8 cellular contexts compared by ENCODE assay signal in genomic region chr1:155254228-155254713, GRCh38. TPM values are rescaled to one million over a fixed set of nuclear protein-coding genes. Genes with fewer than 3 reads are reported as not detected.
A peak's percentile ranks its signal among the peaks of the same experiment; 100 is the strongest.
DNase-seq lines count a peak whose midpoint lies in the region; ATAC-seq and TF ChIP-seq lines count a peak whose summit lies in the region.

No MANE protein-coding gene starts in this region.

- BruUV-seq in Calu3 (replicated peaks; lab: Mats Ljungman, UMichigan), result no TSS peak
- no TSS peak for BruUV-seq in Panc1 (replicated peaks; lab: Mats Ljungman, UMichigan)

- intact Hi-C loops in Calu3 (cut with micrococcal nuclease; ENCODE audit: unreplicated experiment), result no loop called here
- intact Hi-C loops in Panc1 (cut with micrococcal nuclease; ENCODE audit: unreplicated experiment), result no loop called here

- peaks cover 15% of the 10 kb centered on the region for H3K4me1 Mint-ChIP-seq in Calu3 (ENCODE audit: low read depth, unreplicated experiment)

- H3K36me3 Mint-ChIP-seq in Calu3 (ENCODE audit: insufficient read depth, unreplicated experiment), result peaks cover 39% of the 10 kb centered on the region

- in situ Hi-C loops in Panc1 (cut with HindIII; ENCODE audit: low pct_unique_long_range_greater_than_20kb, low sequenced_read_pairs), result no loop called here

- H3K27ac ChIP-seq in Panc1 (ENCODE audit: low read length), result peak overlapping the region; percentile 87
- H3K27ac ChIP-seq in epithelial cell of prostate, result peak overlapping the region; percentile 74
- H3K27ac ChIP-seq in parathyroid adenoma, result peak overlapping the region; percentile 93

- peak overlapping the region; percentile 72 to 77 for H3K4me3 ChIP-seq in Panc1 (ENCODE audit: low read depth in 2 of 2, low read length in 2 of 2)
- peak overlapping the region; percentile 63 for H3K4me3 ChIP-seq in parathyroid adenoma (ENCODE audit: low read depth, low read length)

- no peaks in the 10 kb centered on the region for H3K27me3 Mint-ChIP-seq in Calu3 (ENCODE audit: unreplicated experiment)

- H3K27ac Mint-ChIP-seq in Calu3 (ENCODE audit: unreplicated experiment), result no peak overlapping the region

- DNase-seq in Calu3 (no peak), Panc1 (ENCODE audit: low read depth, low spot score) (no peak), epithelial cell of prostate (ENCODE audit: low read depth, low spot score) (no peak), HEK293T (ENCODE audit: extremely low spot score) (no peak)

- H3K9me3 ChIP-seq in Panc1 (ENCODE audit: control insufficient read depth, insufficient read depth, low read depth, low read length) (no peaks in the 10 kb centered on the region), parathyroid adenoma (ENCODE audit: control insufficient read depth, low read length) (no peaks in the 10 kb centered on the region)

- H3K79me2 ChIP-seq in parathyroid adenoma, result no peaks in the 10 kb centered on the region

- H3K9ac ChIP-seq in parathyroid adenoma, result no peak overlapping the region

- H2AFZ ChIP-seq in parathyroid adenoma, result peak overlapping the region; percentile 85

- H3K4me1 ChIP-seq in Panc1 (ENCODE audit: control insufficient read depth, insufficient read depth, low read length), result peaks cover 8% of the 10 kb centered on the region
- peaks cover 4% of the 10 kb centered on the region for H3K4me1 ChIP-seq in parathyroid adenoma

- POLR2A ChIA-PET in Panc1 (lab: Charles Lee) (no interaction called here), HEK293T (lab: Yijun Ruan, JAX) (interaction anchor here (2.4 to 4.1 kb wide), 3 partner anchors 9 to 19 kb away, joined by 14 to 35 read pairs (median 25); partner anchors contain the start of gene CLK2)

- peak overlapping the region; percentile 74 for H3K4me3 Mint-ChIP-seq in Calu3 (ENCODE audit: low read depth, unreplicated experiment)

- ATAC-seq in Panc1, result no peak; the same call in 1 of the 2 replicates
- no peak for ATAC-seq in GM19023 (IDR thresholded peaks at IDR 0.05; ENCODE audit: unreplicated experiment)
- ATAC-seq in GM18868 (IDR thresholded peaks at IDR 0.05; ENCODE audit: unreplicated experiment), result no peak
- ATAC-seq in HG03457 (IDR thresholded peaks at IDR 0.05; ENCODE audit: unreplicated experiment), result no peak

- peak overlapping the region; percentile 77 for H3K4me2 ChIP-seq in parathyroid adenoma (ENCODE audit: low read length)

- CTCF ChIA-PET in Calu3 (lab: Charles Lee) (no interaction called here), Panc1 (lab: Charles Lee) (no interaction called here), HEK293T (lab: Yijun Ruan, JAX) (interaction anchor here (0.6 kb wide), 1 partner anchor 71 kb away, joined by 3 read pairs; no protein-coding TSS in a partner anchor)

- no peaks in the 10 kb centered on the region for H3K9me3 Mint-ChIP-seq in Calu3 (ENCODE audit: low read depth, unreplicated experiment)

- H3K36me3 ChIP-seq in Panc1 (ENCODE audit: control insufficient read depth, insufficient read depth, low read length) (peaks cover 5% of the 10 kb centered on the region), parathyroid adenoma (ENCODE audit: control insufficient read depth, insufficient read depth, low read length) (no peaks in the 10 kb centered on the region)

- TF ChIP-seq CTCF in Calu3 (IDR thresholded peaks at IDR 0.05; ENCODE audit: unreplicated experiment) (no peak), Panc1 (IDR thresholded peaks at IDR 0.05) (no peak), parathyroid adenoma (IDR thresholded peaks at IDR 0.05) (no peak)

- H3K27me3 ChIP-seq in Panc1 (ENCODE audit: control insufficient read depth, insufficient read depth, low read length) (no peaks in the 10 kb centered on the region), parathyroid adenoma (ENCODE audit: control insufficient read depth, insufficient read depth, low read length) (no peaks in the 10 kb centered on the region)

TF ChIP-seq in HEK293T, 16 proteins besides CTCF, POLR2A, EP300 and RAD21:
- TF ChIP-seq ARNT (IDR thresholded peaks at IDR 0.05) (no peak), ELF4 (IDR thresholded peaks at IDR 0.05) (no peak), ZNF384 (IDR thresholded peaks at IDR 0.05) (no peak), SUZ12 (IDR thresholded peaks at IDR 0.05) (no peak), SP1 (IDR thresholded peaks at IDR 0.05) (no peak), FOXA1 (IDR thresholded peaks at IDR 0.05) (no peak), HDGF (IDR thresholded peaks at IDR 0.05; ENCODE audit: borderline replicate concordance) (no peak), PKNOX1 (IDR thresholded peaks at IDR 0.05) (no peak), NFRKB (IDR thresholded peaks at IDR 0.05) (no peak), BHLHE40 (IDR thresholded peaks at IDR 0.05; ENCODE audit: borderline replicate concordance) (no peak), CTBP1 (IDR thresholded peaks at IDR 0.05; ENCODE audit: borderline replicate concordance) (no peak), L3MBTL2 (conservative IDR thresholded peaks at IDR 0.05) (no peak), FOXK2 (IDR thresholded peaks at IDR 0.05) (no peak), FOXM1 (IDR thresholded peaks at IDR 0.05; ENCODE audit: borderline replicate concordance) (no peak)

RNA-seq across cellular contexts. Expression of gene ENTREP3, which starts 1.0 kb away (rescaled TPM):
- total RNA-seq in Calu3 (2022) (25.2 and 25.9 TPM in 2 replicates), Panc1 (2021; ENCODE audit: unreplicated experiment) (94.7 TPM)
- 122 TPM for polyA plus RNA-seq in Panc1 (2012; ENCODE audit: insufficient read length)

RNA-seq across cellular contexts. Expression of gene SCAMP3, which starts 7.9 kb away (rescaled TPM):
- total RNA-seq in Calu3 (2022) (85.1 and 104 TPM in 2 replicates), Panc1 (2021; ENCODE audit: unreplicated experiment) (200 TPM)
- polyA plus RNA-seq in Panc1 (2012; ENCODE audit: insufficient read length), result 232 TPM

RNA-seq across cellular contexts. Expression of gene CLK2, which starts 19.0 kb away (rescaled TPM):
- 78.5 and 79.4 TPM in 2 replicates for total RNA-seq in Calu3 (2022)
- total RNA-seq in Panc1 (2021; ENCODE audit: unreplicated experiment), result 43.6 TPM
- polyA plus RNA-seq in Panc1 (2012; ENCODE audit: insufficient read length), result 38.2 TPM

RNA-seq across cellular contexts. Expression of gene HCN3, which starts 23.0 kb away (rescaled TPM):
- 11.8 and 19.6 TPM in 2 replicates for total RNA-seq in Calu3 (2022)
- total RNA-seq in Panc1 (2021; ENCODE audit: unreplicated experiment), result 7.8 TPM
- polyA plus RNA-seq in Panc1 (2012; ENCODE audit: insufficient read length), result 8.6 TPM

RNA-seq across cellular contexts. Expression of gene MTX1, which starts 45.8 kb away (rescaled TPM):
- total RNA-seq in Calu3 (2022), result 58.9 and 60.0 TPM in 2 replicates
- total RNA-seq in Panc1 (2021; ENCODE audit: unreplicated experiment), result 53.6 TPM
- 87.4 TPM for polyA plus RNA-seq in Panc1 (2012; ENCODE audit: insufficient read length)
